Comparison of ENCODE assay signal across 9 cellular contexts in genomic region chr18:37019157-37019571, GRCh38.
DNase-seq lines count a peak whose midpoint lies in the region; ATAC-seq and TF ChIP-seq lines count a peak whose summit lies in the region.
"Had no signal": no experiment of that assay in that cellular context is flagged by ENCODE, and none has a peak within 500 bp of the region (broad histone marks: within the 10 kb centered on the region; RNA-seq: fewer than 3 reads in every experiment).

No MANE protein-coding gene starts in this region.

- H3K4me1 ChIP-seq in GM23248 (ENCODE audit: insufficient read depth) (no peaks in the 10 kb centered on the region), osteoblast (ENCODE audit: insufficient read depth, low read length) (no peaks in the 10 kb centered on the region)

- H3K27ac ChIP-seq in GM23248 (no peak overlapping the region), osteoblast (ENCODE audit: low read depth, low read length) (no peak overlapping the region), coronary artery (no peak overlapping the region)

- no peaks in the 10 kb centered on the region for H3K36me3 ChIP-seq in GM23248 (ENCODE audit: low read depth)
- H3K36me3 ChIP-seq in osteoblast (ENCODE audit: insufficient read depth, low read length), result no peaks in the 10 kb centered on the region

- in situ Hi-C loops in GM23248 (cut with MboI), result no loop called here

- H2AFZ ChIP-seq in GM23248, result no peak overlapping the region
- H2AFZ ChIP-seq in osteoblast (ENCODE audit: low read length), result no peak overlapping the region

- ATAC-seq in GM19328 (IDR thresholded peaks at IDR 0.05; ENCODE audit: unreplicated experiment), result no peak

- H3K4me2 ChIP-seq in GM23248 (ENCODE audit: unreplicated experiment), result no peak overlapping the region
- no peak overlapping the region for H3K4me2 ChIP-seq in osteoblast (ENCODE audit: insufficient read depth, low read length)

- CTCF ChIA-PET in activated naive CD4-positive, alpha-beta T cell treated with anti-CD3 and anti-CD28 coated beads, Interleukin-2, amount 10 ng/mL, durations not matched to agents 7 days and 5 days (lab: Charles Lee), result no interaction called here

- DNase-seq in GM23248 (peak; percentile 11), NCI-H2171 treated with DMSO at 0.1 percent for 48 hours (lab: John Stamatoyannopoulos, UW) (peak; percentile 71), cardiac fibroblast (ENCODE audit: low read depth in 2 of 2) (peak; percentile 10 to 15), osteoblast (ENCODE audit: insufficient read length, low spot score, missing footprints) (no peak), NCI-H774 (lab: John Stamatoyannopoulos, UW) (no peak), coronary artery (ENCODE audit: low spot score) (no peak)
- no peak for DNase-seq in activated naive CD4-positive, alpha-beta T cell treated with anti-CD3 and anti-CD28 coated beads, Interleukin-2, amount 10 ng/mL, durations not matched to agents 7 days and 5 days

- no peaks in the 10 kb centered on the region for H4K20me1 ChIP-seq in GM23248 (ENCODE audit: insufficient read depth)
- H4K20me1 ChIP-seq in osteoblast (ENCODE audit: insufficient read depth, low read length), result no peaks in the 10 kb centered on the region

- peaks cover 3% of the 10 kb centered on the region for H3K36me3 Mint-ChIP-seq in activated naive CD4-positive, alpha-beta T cell treated with anti-CD3 and anti-CD28 coated beads, Interleukin-2, amount 10 ng/mL, durations not matched to agents 7 days and 5 days

- H3K9me3 ChIP-seq in GM23248 (ENCODE audit: low read depth) (no peaks in the 10 kb centered on the region), osteoblast (ENCODE audit: low read depth, low read length) (no peaks in the 10 kb centered on the region)

- H3K27ac Mint-ChIP-seq in activated naive CD4-positive, alpha-beta T cell treated with anti-CD3 and anti-CD28 coated beads, Interleukin-2, amount 10 ng/mL, durations not matched to agents 7 days and 5 days, result no peak overlapping the region

- H3K4me3 Mint-ChIP-seq in activated naive CD4-positive, alpha-beta T cell treated with anti-CD3 and anti-CD28 coated beads, Interleukin-2, amount 10 ng/mL, durations not matched to agents 7 days and 5 days, result no peak overlapping the region
- H3K4me3 Mint-ChIP-seq: central memory CD8-positive, alpha-beta T cell had no signal

- H3F3A ChIP-seq in GM23248 (ENCODE audit: insufficient read depth), result no peaks in the 10 kb centered on the region

- no peaks in the 10 kb centered on the region for H3K79me2 ChIP-seq in GM23248 (ENCODE audit: insufficient read depth)
- no peaks in the 10 kb centered on the region for H3K79me2 ChIP-seq in osteoblast (ENCODE audit: insufficient read depth, low read length)

- H3K9me2 ChIP-seq in GM23248 (ENCODE audit: insufficient read depth), result no peaks in the 10 kb centered on the region

- 71 to 77% methylated on average over 5 of the region's 5 CpGs for WGBS in GM23248 (ENCODE audit: low coverage in 1 of 2, low lambda C conversion rate in 2 of 2, missing lambda C conversion rate in 2 of 2), 2 experiments

- TF ChIP-seq CTCF in cardiac fibroblast (IDR thresholded peaks at IDR 0.05; ENCODE audit: low read depth, low read length) (peak; percentile 15), osteoblast (IDR thresholded peaks at IDR 0.05; ENCODE audit: extremely low read depth, low read depth, low read length) (peak; percentile 21), coronary artery (IDR thresholded peaks at IDR 0.05) (no peak)

- H3K4me3 ChIP-seq in GM23248 (no peak overlapping the region), cardiac fibroblast (replicated peaks in 1 of 2; ENCODE audit: low read depth in 2 of 2, low read length in 2 of 2) (no peak overlapping the region), osteoblast (ENCODE audit: insufficient read depth, low read length) (no peak overlapping the region), coronary artery (no peak overlapping the region)

- H3K4me1 Mint-ChIP-seq in activated naive CD4-positive, alpha-beta T cell treated with anti-CD3 and anti-CD28 coated beads, Interleukin-2, amount 10 ng/mL, durations not matched to agents 7 days and 5 days, result no peaks in the 10 kb centered on the region
- H3K4me1 Mint-ChIP-seq: central memory CD8-positive, alpha-beta T cell had no signal

- peaks cover 34% of the 10 kb centered on the region for H3K9me3 Mint-ChIP-seq in activated naive CD4-positive, alpha-beta T cell treated with anti-CD3 and anti-CD28 coated beads, Interleukin-2, amount 10 ng/mL, durations not matched to agents 7 days and 5 days

- H3K9ac ChIP-seq in GM23248, result no peak overlapping the region

- H3K27me3 ChIP-seq in GM23248 (replicated peaks; ENCODE audit: insufficient read depth) (no peaks in the 10 kb centered on the region), osteoblast (ENCODE audit: insufficient read depth, low read length) (no peaks in the 10 kb centered on the region)

- H3K27me3 Mint-ChIP-seq in activated naive CD4-positive, alpha-beta T cell treated with anti-CD3 and anti-CD28 coated beads, Interleukin-2, amount 10 ng/mL, durations not matched to agents 7 days and 5 days, result no peaks in the 10 kb centered on the region
- H3K27me3 Mint-ChIP-seq: central memory CD8-positive, alpha-beta T cell had no signal

Comparison
In these comparisons a context has a peak if more than half of its experiments do, and no peak if none do; other contexts are left out.
1. DNase-seq: peak in GM23248 (single experiment), NCI-H2171 treated with DMSO at 0.1 percent for 48 hours (single experiment) and cardiac fibroblast (2 of 2); none in osteoblast (single experiment), activated naive CD4-positive, alpha-beta T cell treated with anti-CD3 and anti-CD28 coated beads, Interleukin-2, amount 10 ng/mL, durations not matched to agents 7 days and 5 days (single experiment), NCI-H774 (single experiment) and coronary artery (single experiment).